In genomic region chr6:2848851-2849250, GRCh38 we compare ENCODE assay signal across 8 cellular contexts. TPM values are rescaled to one million over a fixed set of nuclear protein-coding genes. Genes with fewer than 3 reads are reported as not detected.
DNase-seq lines count a peak whose midpoint lies in the region; ATAC-seq and TF ChIP-seq lines count a peak whose summit lies in the region.

No MANE protein-coding gene starts in this region.

- intact Hi-C loops in Panc1 (cut with micrococcal nuclease; ENCODE audit: unreplicated experiment) (no loop called here), spleen (cut with DNase I; ENCODE audit: low total_unique reads) (loop anchor here (5.0 to 10.0 kb wide), 3 partner anchors 54 to 208 kb away; no protein-coding TSS in a partner anchor)

- in situ Hi-C loops in Panc1 (cut with HindIII; ENCODE audit: low pct_unique_long_range_greater_than_20kb, low sequenced_read_pairs), result no loop called here

- no peak for TF ChIP-seq POLR2A in spleen (IDR thresholded peaks at IDR 0.05)

- H3K36me3 ChIP-seq in Panc1 (ENCODE audit: control insufficient read depth, insufficient read depth, low read length), result no peaks in the 10 kb centered on the region
- H3K36me3 ChIP-seq in spleen, result no peaks in the 10 kb centered on the region

- H3K27ac ChIP-seq in Panc1 (ENCODE audit: low read length) (peak overlapping the region; percentile 11; the same call in 1 of the 2 replicates), spleen (peak overlapping the region in 6 of 8 donors; percentile 6 to 78 (median 56)), RWPE1 (no peak overlapping the region)

- TF ChIP-seq CTCF in Panc1 (IDR thresholded peaks at IDR 0.05) (no peak), spleen (IDR thresholded peaks at IDR 0.05 in 8 of 11, conservative IDR thresholded peaks at IDR 0.05 in 3 of 11) (no peak), foreskin fibroblast (IDR thresholded peaks at IDR 0.05; ENCODE audit: low read depth, low read length) (no peak), RWPE1 (conservative IDR thresholded peaks at IDR 0.05; ENCODE audit: low read depth) (no peak)

- ATAC-seq in GM18867 (IDR thresholded peaks at IDR 0.05; ENCODE audit: unreplicated experiment), result peak; percentile 44
- no peak for ATAC-seq in Panc1
- ATAC-seq in HG03342 (IDR thresholded peaks at IDR 0.05; ENCODE audit: unreplicated experiment), result no peak

- CTCF ChIA-PET in Panc1 (lab: Charles Lee) (no interaction called here), RWPE1 (lab: Yijun Ruan, JAX) (no interaction called here)

- H3K4me1 ChIP-seq in Panc1 (ENCODE audit: control insufficient read depth, insufficient read depth, low read length) (peaks cover 22% of the 10 kb centered on the region), spleen (peaks cover 9 to 83% (median 46%) of the 10 kb centered on the region in 6 donors)

- no TSS peak for BruUV-seq in Panc1 (replicated peaks; lab: Mats Ljungman, UMichigan)

- H3K9me3 ChIP-seq in Panc1 (ENCODE audit: control insufficient read depth, insufficient read depth, low read depth, low read length) (no peaks in the 10 kb centered on the region), spleen (no peaks in the 10 kb centered on the region)

- DNase-seq in Panc1 (ENCODE audit: low read depth, low spot score) (no peak), spleen (peak; percentile 86), foreskin fibroblast (no peak), mucosa of gallbladder (ENCODE audit: low spot score) (no peak), RWPE1 (ENCODE audit: low spot score) (no peak)
- peak; percentile 87 for DNase-seq in activated effector memory CD4-positive, alpha-beta T cell treated with anti-CD3 and anti-CD28 coated beads, Interleukin-2, amount 50 U/mL, for 16 hours

- POLR2A ChIA-PET in Panc1 (lab: Charles Lee) (no interaction called here), RWPE1 (lab: Yijun Ruan, JAX; ENCODE audit: low non-redundant PET) (no interaction called here)

- WGBS in spleen, 5 donors, result 43 to 65% (median 61%) methylated on average over 8 to 10 of the region's 10 CpGs

- H3K4me3 ChIP-seq in Panc1 (ENCODE audit: low read depth in 2 of 2, low read length in 2 of 2) (no peak overlapping the region), spleen (no peak overlapping the region), foreskin fibroblast (ENCODE audit: low read depth in 1 of 2, low read length in 2 of 2) (no peak overlapping the region)

- H3K27me3 ChIP-seq in Panc1 (ENCODE audit: control insufficient read depth, insufficient read depth, low read length), result no peaks in the 10 kb centered on the region
- no peaks in the 10 kb centered on the region for H3K27me3 ChIP-seq in spleen (replicated peaks in 1 of 7)

RNA-seq across cellular contexts. Expression of gene SERPINB1, which starts 7.2 kb away (rescaled TPM):
- 40.8 TPM for total RNA-seq in Panc1 (2021; ENCODE audit: unreplicated experiment)
- polyA plus RNA-seq in Panc1 (2012; ENCODE audit: insufficient read length), result 33.9 TPM
- total RNA-seq in spleen, result 100 to 1,000 TPM in 5 of 7 donors, 10 to 100 TPM in 2; 71.2 to 194 (median 106) TPM
- 10 to 100 TPM; 54.9 to 64.6 (median 55.0) TPM for polyA plus RNA-seq in spleen
- total RNA-seq in mucosa of gallbladder, result 62.0 TPM

RNA-seq across cellular contexts. Expression of gene SERPINB9, which starts 54.3 kb away (rescaled TPM):
- total RNA-seq in Panc1 (2021; ENCODE audit: unreplicated experiment) (3.8 TPM), spleen (10 to 100 TPM; 43.0 to 75.7 (median 55.4) TPM), mucosa of gallbladder (11.8 TPM)
- 1.7 TPM for polyA plus RNA-seq in Panc1 (2012; ENCODE audit: insufficient read length)
- polyA plus RNA-seq in spleen, result 10 to 100 TPM; 16.2 to 22.4 (median 17.0) TPM

Comparison
In these comparisons a context has a peak if more than half of its experiments do, and no peak if none do; other contexts are left out.
1. DNase-seq: peak in activated effector memory CD4-positive, alpha-beta T cell treated with anti-CD3 and anti-CD28 coated beads, Interleukin-2, amount 50 U/mL, for 16 hours (single experiment) and spleen (single experiment); none in Panc1 (single experiment), foreskin fibroblast (0 of 2), mucosa of gallbladder (single experiment) and RWPE1 (single experiment).